ENCODE assay signal across 25 cellular contexts in genomic region chr21:31923756-31924155, GRCh38. TPM values are rescaled to one million over a fixed set of nuclear protein-coding genes. Genes with fewer than 3 reads are reported as not detected.
"Had no signal": no experiment of that assay in that cellular context is flagged by ENCODE, and none has a peak within 500 bp of the region (broad histone marks: within the 10 kb centered on the region; RNA-seq: fewer than 3 reads in every experiment).

No MANE protein-coding gene starts in this region.

- H3K36me3 Mint-ChIP-seq: activated naive CD8-positive, alpha-beta T cell had no signal

- H3K9me3 ChIP-seq: body of pancreas, colonic mucosa had no signal

- H3K9me3 Mint-ChIP-seq: activated CD4-positive, alpha-beta T cell treated with anti-CD3 and anti-CD28 coated beads, Interleukin-2, amount 10 ng/mL, durations not matched to agents 24 days and 14 days had no signal

- H3K4me1 ChIP-seq: colonic mucosa had no signal

- H3K4me3 ChIP-seq: body of pancreas, colonic mucosa had no signal

- ATAC-seq: activated CD4-positive, alpha-beta T cell treated with anti-CD3 and anti-CD28 coated beads for 36 hours; activated T-cell treated with anti-CD3 and anti-CD28 coated beads, Interleukin-2, amount 50 U/mL, for 72 hours; body of pancreas; esophagus mucosa had no signal

- H3K4me3 Mint-ChIP-seq: activated CD4-positive, alpha-beta memory T cell treated with anti-CD3 and anti-CD28 coated beads, Interleukin-2, amount 10 ng/mL, durations not matched to agents 7 days and 5 days; activated CD4-positive, alpha-beta T cell treated with anti-CD3 and anti-CD28 coated beads for 36 hours; activated CD4-positive, alpha-beta T cell treated with anti-CD3 and anti-CD28 coated beads, Interleukin-2, amount 10 ng/mL, durations not matched to agents 24 days and 14 days; activated naive CD8-positive, alpha-beta T cell; activated T-cell treated with anti-CD3 and anti-CD28 coated beads, Interleukin-2, amount 50 U/mL, for 24 hours; activated T-cell treated with anti-CD3 and anti-CD28 coated beads, Interleukin-2, amount 50 U/mL, for 72 hours had no signal

- H3K27me3 Mint-ChIP-seq: activated CD4-positive, alpha-beta memory T cell treated with anti-CD3 and anti-CD28 coated beads, Interleukin-2, amount 10 ng/mL, durations not matched to agents 7 days and 5 days; activated CD4-positive, alpha-beta T cell treated with anti-CD3 and anti-CD28 coated beads, Interleukin-2, amount 10 ng/mL, durations not matched to agents 24 days and 14 days; activated T-cell treated with anti-CD3 and anti-CD28 coated beads, Interleukin-2, amount 50 U/mL, for 24 hours had no signal

- H3K27me3 ChIP-seq: body of pancreas, colonic mucosa had no signal

- H3K27ac ChIP-seq: body of pancreas, colonic mucosa had no signal

- H3K27ac Mint-ChIP-seq: activated CD4-positive, alpha-beta memory T cell treated with anti-CD3 and anti-CD28 coated beads, Interleukin-2, amount 10 ng/mL, durations not matched to agents 7 days and 5 days; activated CD4-positive, alpha-beta T cell treated with anti-CD3 and anti-CD28 coated beads for 36 hours; activated CD4-positive, alpha-beta T cell treated with anti-CD3 and anti-CD28 coated beads, Interleukin-2, amount 10 ng/mL, durations not matched to agents 24 days and 14 days; activated naive CD8-positive, alpha-beta T cell; activated T-cell treated with anti-CD3 and anti-CD28 coated beads, Interleukin-2, amount 50 U/mL, for 24 hours; activated T-cell treated with anti-CD3 and anti-CD28 coated beads, Interleukin-2, amount 50 U/mL, for 72 hours had no signal

- H3K36me3 ChIP-seq: colonic mucosa had no signal

- DNase-seq: activated CD4-positive, alpha-beta memory T cell treated with anti-CD3 and anti-CD28 coated beads, Interleukin-2, amount 10 ng/mL, durations not matched to agents 7 days and 5 days; activated CD4-positive, alpha-beta T cell treated with anti-CD3 and anti-CD28 coated beads for 36 hours; activated CD4-positive, alpha-beta T cell treated with anti-CD3 and anti-CD28 coated beads, Interleukin-2, amount 10 ng/mL, durations not matched to agents 24 days and 14 days; activated CD4-positive, alpha-beta T cell treated with anti-CD3 and anti-CD28 coated beads, Interleukin-2, amount 50 U/mL, for 4 hours; activated CD4-positive, CD25-positive, alpha-beta regulatory T cell; activated CD4-positive, CD25-positive, alpha-beta regulatory T cell treated with anti-CD3 and anti-CD28 coated beads, Interleukin-2, amount 50 U/mL, for 72 hours; activated CD8-positive, alpha-beta memory T cell treated with anti-CD3 and anti-CD28 coated beads, Interleukin-2, amount 50 U/mL, for 48 hours; activated gamma-delta T cell; activated naive CD4-positive, alpha-beta T cell; activated naive CD4-positive, alpha-beta T cell treated with anti-CD3 and anti-CD28 coated beads, Interleukin-2, amount 50 U/mL, for 16 hours; activated T-cell treated with anti-CD3 and anti-CD28 coated beads for 4 hours; activated T-cell treated with anti-CD3 and anti-CD28 coated beads, Interleukin-2, amount 50 U/mL, for 24 hours; activated T-cell treated with anti-CD3 and anti-CD28 coated beads, Interleukin-2, amount 50 U/mL, for 72 hours; amniotic stem cell; anterior cingulate cortex; body of pancreas; central memory CD4-positive, alpha-beta T cell; cerebellar nuclear complex; colonic mucosa; effector CD8-positive, alpha-beta T cell; foreskin fibroblast; T-helper 2 cell had no signal

- H3K4me1 Mint-ChIP-seq: activated CD4-positive, alpha-beta memory T cell treated with anti-CD3 and anti-CD28 coated beads, Interleukin-2, amount 10 ng/mL, durations not matched to agents 7 days and 5 days; activated CD4-positive, alpha-beta T cell treated with anti-CD3 and anti-CD28 coated beads for 36 hours; activated CD4-positive, alpha-beta T cell treated with anti-CD3 and anti-CD28 coated beads, Interleukin-2, amount 10 ng/mL, durations not matched to agents 24 days and 14 days had no signal

RNA-seq across cellular contexts. Expression of gene HUNK, which starts 50.9 kb away (rescaled TPM):
- total RNA-seq: T-helper 1 cell treated with Interleukin-12 subunit alpha and Interleukin-12 subunit beta and Interleukin-4 antibody, amounts not matched to agents 30 ng/mL and 1 ng/mL, for 36 hours had no signal
